In genomic region chr4:112514079-112514448, GRCh38 we compare ENCODE assay signal across 11 cellular contexts. TPM values are rescaled to one million over a fixed set of nuclear protein-coding genes. Genes with fewer than 3 reads are reported as not detected.
DNase-seq lines count a peak whose midpoint lies in the region; ATAC-seq and TF ChIP-seq lines count a peak whose summit lies in the region.
"Had no signal": no experiment of that assay in that cellular context is flagged by ENCODE, and none has a peak within 500 bp of the region (broad histone marks: within the 10 kb centered on the region; RNA-seq: fewer than 3 reads in every experiment).

No MANE protein-coding gene starts in this region.

- H3K4me1 ChIP-seq in SK-N-SH (ENCODE audit: control insufficient read depth in 1 of 2, insufficient read depth in 2 of 2, low read depth in 1 of 2, low read length in 1 of 2): peaks cover 14 to 40% of the 10 kb centered on the region in 2 experiments; a peak in 3 of 4 replicates
- H3K4me1 ChIP-seq in neuron (ENCODE audit: insufficient read depth, low read length): peaks cover 63% of the 10 kb centered on the region

- 2% methylated on average over 9 of the region's 9 CpGs for WGBS in SK-N-SH (ENCODE audit: low lambda C conversion rate)

- H3K36me3 ChIP-seq in SK-N-SH (replicated peaks in 1 of 2; ENCODE audit: control insufficient read depth in 1 of 2, insufficient read depth in 2 of 2, low read length in 1 of 2) (no peaks in the 10 kb centered on the region), neuron (ENCODE audit: insufficient read depth, low read length) (no peaks in the 10 kb centered on the region)
- H3K36me3 ChIP-seq: ascending aorta had no signal

- H3F3A ChIP-seq in SK-N-SH (replicated peaks; ENCODE audit: insufficient read depth): peaks cover 3% of the 10 kb centered on the region

- H3K9me3 Mint-ChIP-seq in activated T-helper 2 cell treated with anti-CD3 and anti-CD28 coated beads, Interferon-gamma antibody, Interleukin-2, Interleukin-4, amounts not matched to agents 10 μg/mL and 5 μg/mL and 100 μg/mL, durations not matched to agents 14 hours and 24 hours and 36 hours: no peaks in the 10 kb centered on the region

- H3K36me3 Mint-ChIP-seq in activated T-helper 2 cell treated with anti-CD3 and anti-CD28 coated beads, Interferon-gamma antibody, Interleukin-2, Interleukin-4, amounts not matched to agents 10 μg/mL and 5 μg/mL and 100 μg/mL, durations not matched to agents 14 hours and 24 hours and 36 hours (ENCODE audit: low read depth): no peaks in the 10 kb centered on the region

- no peaks in the 10 kb centered on the region for H4K20me1 ChIP-seq in SK-N-SH (ENCODE audit: insufficient read depth)

- H3K27ac ChIP-seq in SK-N-SH (ENCODE audit: low read depth in 2 of 2, low read length in 1 of 2): no peak overlapping the region
- H3K27ac ChIP-seq: ascending aorta had no signal

- no peak for TF ChIP-seq CTCF in SK-N-SH (IDR thresholded peaks at IDR 0.05)

- no peak overlapping the region for H3K27ac Mint-ChIP-seq in activated T-helper 2 cell treated with anti-CD3 and anti-CD28 coated beads, Interferon-gamma antibody, Interleukin-2, Interleukin-4, amounts not matched to agents 10 μg/mL and 5 μg/mL and 100 μg/mL, durations not matched to agents 14 hours and 24 hours and 36 hours

- H3K4me3 Mint-ChIP-seq in activated T-helper 2 cell treated with anti-CD3 and anti-CD28 coated beads, Interferon-gamma antibody, Interleukin-2, Interleukin-4, amounts not matched to agents 10 μg/mL and 5 μg/mL and 100 μg/mL, durations not matched to agents 14 hours and 24 hours and 36 hours (ENCODE audit: low read depth): peak overlapping the region; percentile 70

- peaks cover 51% of the 10 kb centered on the region for H3K4me1 Mint-ChIP-seq in activated T-helper 2 cell treated with anti-CD3 and anti-CD28 coated beads, Interferon-gamma antibody, Interleukin-2, Interleukin-4, amounts not matched to agents 10 μg/mL and 5 μg/mL and 100 μg/mL, durations not matched to agents 14 hours and 24 hours and 36 hours (ENCODE audit: low read depth)

- no peaks in the 10 kb centered on the region for H3K9me2 ChIP-seq in SK-N-SH

- CTCF ChIA-PET in SK-N-SH (lab: Yijun Ruan, JAX): no interaction called here

- DNase-seq in SK-N-SH (peak; percentile 33), OCI-M2 (lab: John Stamatoyannopoulos, UW; ENCODE audit: unreplicated experiment) (no peak)
- no peak for DNase-seq in activated T-helper 2 cell treated with anti-CD3 and anti-CD28 coated beads, Interferon-gamma antibody, Interleukin-2, Interleukin-4, amounts not matched to agents 10 μg/mL and 5 μg/mL and 100 μg/mL, durations not matched to agents 14 hours and 24 hours and 36 hours (ENCODE audit: low spot score)
- no peak for DNase-seq in stimulated activated CD4-positive, alpha-beta T cell treated with anti-CD3 and anti-CD28 coated beads, Interleukin-2, amount 100 ng/mL, for 24 hours

- H3K4me3 ChIP-seq in SK-N-SH (ENCODE audit: low read depth in 2 of 2, low read length in 1 of 2) (peak overlapping the region; percentile 26 to 56; a peak in 2 of 4 replicates), neuron (ENCODE audit: low read length) (peak overlapping the region; percentile 74)

- TF ChIP-seq RAD21 in SK-N-SH (IDR thresholded peaks at IDR 0.05; ENCODE audit: low read length): no peak

- no peaks in the 10 kb centered on the region for H3K9me3 ChIP-seq in SK-N-SH
- no peaks in the 10 kb centered on the region for H3K9me3 ChIP-seq in neuron (ENCODE audit: low read length)
- H3K9me3 ChIP-seq: ascending aorta had no signal

- H3K79me2 ChIP-seq in SK-N-SH (ENCODE audit: insufficient read depth): no peaks in the 10 kb centered on the region

- no peak overlapping the region for H2AFZ ChIP-seq in SK-N-SH (ENCODE audit: low read depth)
- no peak overlapping the region for H2AFZ ChIP-seq in neuron (ENCODE audit: low read depth, low read length)

- H3K4me2 ChIP-seq in SK-N-SH: peak overlapping the region; percentile 99

- H3K9ac ChIP-seq in SK-N-SH: no peak overlapping the region

- no peak for ATAC-seq in SK-N-SH treated with all-trans-retinoic acid at 6 μM for 48 hours
- ATAC-seq in HG03103 (IDR thresholded peaks at IDR 0.05; ENCODE audit: low read depth, unreplicated experiment): peak; percentile 21
- ATAC-seq in GM18909 (IDR thresholded peaks at IDR 0.05; ENCODE audit: poor library complexity, unreplicated experiment): no peak

- intact Hi-C loops in activated T-helper 2 cell treated with anti-CD3 and anti-CD28 coated beads, Interferon-gamma antibody, Interleukin-2, Interleukin-4, amounts not matched to agents 10 μg/mL and 5 μg/mL and 100 μg/mL, durations not matched to agents 14 hours and 24 hours and 36 hours (cut with micrococcal nuclease): no loop called here

- peaks cover 85% of the 10 kb centered on the region for H3K27me3 Mint-ChIP-seq in activated T-helper 2 cell treated with anti-CD3 and anti-CD28 coated beads, Interferon-gamma antibody, Interleukin-2, Interleukin-4, amounts not matched to agents 10 μg/mL and 5 μg/mL and 100 μg/mL, durations not matched to agents 14 hours and 24 hours and 36 hours (ENCODE audit: low read depth)

- TF ChIP-seq EP300 in SK-N-SH (IDR thresholded peaks at IDR 0.05; ENCODE audit: borderline replicate concordance in 1 of 2, low read depth in 1 of 2, low read length in 1 of 2): no peak

- POLR2A ChIA-PET in SK-N-SH (lab: Yijun Ruan, JAX): no interaction called here

- H3K27me3 ChIP-seq in SK-N-SH (ENCODE audit: insufficient read depth): peaks cover 41% of the 10 kb centered on the region
- H3K27me3 ChIP-seq in neuron (ENCODE audit: insufficient read depth, low read length): peaks cover 58% of the 10 kb centered on the region

TF ChIP-seq in SK-N-SH, 30 proteins besides CTCF, POLR2A, EP300 and RAD21 (continues in another document):
- TF ChIP-seq SIN3A (IDR thresholded peaks at IDR 0.05; ENCODE audit: borderline replicate concordance, low read depth, low read length) (no peak), PBX3 (IDR thresholded peaks at IDR 0.05) (no peak), GABPA (IDR thresholded peaks at IDR 0.05; ENCODE audit: low read depth) (no peak), USF1 (IDR thresholded peaks at IDR 0.05; ENCODE audit: borderline replicate concordance, low read depth) (no peak), POLR2AphosphoS5 (IDR thresholded peaks at IDR 0.05; ENCODE audit: low read depth, low read length) (no peak), MXI1 (IDR thresholded peaks at IDR 0.05; ENCODE audit: low read depth, low read length) (no peak), RFX5 (IDR thresholded peaks at IDR 0.05; ENCODE audit: low read length) (no peak)

TF ChIP-seq in SK-N-SH treated with all-trans-retinoic acid at 6 μM for 48 hours, 23 proteins besides CTCF, POLR2A, EP300 and RAD21:
- TF ChIP-seq ZFP3 (CRISPR knock-in tag; IDR thresholded peaks at IDR 0.05): no peak
- no peak for TF ChIP-seq RARB (CRISPR knock-in tag; IDR thresholded peaks at IDR 0.05)
- no peak for TF ChIP-seq ARNTL (CRISPR knock-in tag; IDR thresholded peaks at IDR 0.05; ENCODE audit: borderline replicate concordance, low read depth)
- no peak for TF ChIP-seq CSRNP3 (CRISPR knock-in tag; IDR thresholded peaks at IDR 0.05)
- no peak for TF ChIP-seq ZNF8 (CRISPR knock-in tag; IDR thresholded peaks at IDR 0.05)
- no peak for TF ChIP-seq SNAI2 (CRISPR knock-in tag; IDR thresholded peaks at IDR 0.05)
- no peak for TF ChIP-seq OSR1 (CRISPR knock-in tag; IDR thresholded peaks at IDR 0.05)
TF ChIP-seq in SK-N-SH treated with all-trans-retinoic acid at 6 μM for 48 hours: peak in this region for 0.

RNA-seq across cellular contexts. Expression of gene NEUROG2, which starts 1.9 kb away (rescaled TPM):
- not detected in 2 replicates for polyA plus RNA-seq in SK-N-SH (2012; rRNA removed)
- polyA plus RNA-seq in SK-N-SH (2012; cell fraction: cytosol; rRNA removed): 0.03 TPM in 1 of 2 replicates, not detected in the other
- 0.04 TPM in 1 of 2 replicates, not detected in the other for polyA plus RNA-seq in SK-N-SH (2012; cell fraction: nucleus; rRNA removed)
- not detected in 2 replicates for total RNA-seq in activated T-helper 2 cell treated with anti-CD3 and anti-CD28 coated beads, Interferon-gamma antibody, Interleukin-2, Interleukin-4, amounts not matched to agents 10 μg/mL and 5 μg/mL and 100 μg/mL, durations not matched to agents 14 hours and 24 hours and 36 hours
- total RNA-seq: ascending aorta; glomerular endothelial cell; T-helper 1 cell treated with Interleukin-12 subunit alpha and Interleukin-12 subunit beta and Interleukin-4 antibody, amounts not matched to agents 30 ng/mL and 1 ng/mL, for 36 hours had no signal
